Comparison of ENCODE assay signal across 32 cellular contexts in genomic region chrX:22056235-22056634, GRCh38. TPM values are rescaled to one million over a fixed set of nuclear protein-coding genes. Genes with fewer than 3 reads are reported as not detected.
DNase-seq lines count a peak whose midpoint lies in the region; ATAC-seq and TF ChIP-seq lines count a peak whose summit lies in the region.
"Had no signal": no experiment of that assay in that cellular context is flagged by ENCODE, and none has a peak within 500 bp of the region (broad histone marks: within the 10 kb centered on the region; RNA-seq: fewer than 3 reads in every experiment).

No MANE protein-coding gene starts in this region.

- TF ChIP-seq CTCF in OCI-LY3 (IDR thresholded peaks at IDR 0.05; ENCODE audit: low read depth, low read length) (no peak), Caco-2 (IDR thresholded peaks at IDR 0.05; ENCODE audit: insufficient read depth in 1 of 2, low read depth in 1 of 2, low read length in 1 of 2, severe bottlenecking in 1 of 2, unreplicated experiment in 1 of 2) (no peak)

- no peaks in the 10 kb centered on the region for H3K27me3 ChIP-seq in BLaER1
- no peaks in the 10 kb centered on the region for H3K27me3 ChIP-seq in OCI-LY3 (ENCODE audit: low read depth, low read length)
- no peaks in the 10 kb centered on the region for H3K27me3 ChIP-seq in Caco-2 (replicated peaks; ENCODE audit: control insufficient read depth, insufficient read depth, low read length)

- CTCF ChIA-PET in Caco-2 (lab: Charles Lee), result no interaction called here

- H3K27ac Mint-ChIP-seq in memory B cell (peak overlapping the region; percentile 60), Caco-2 (ENCODE audit: unreplicated experiment) (no peak overlapping the region)
- H3K27ac Mint-ChIP-seq: activated naive CD8-positive, alpha-beta T cell treated with anti-CD3 and anti-CD28 coated beads, Interleukin-2, amount 10 ng/mL, durations not matched to agents 7 days and 5 days; activated T-cell treated with anti-CD3 and anti-CD28 coated beads, Interleukin-2, amount 50 U/mL, for 24 hours; CD4-positive, alpha-beta memory T cell; effector memory CD8-positive, alpha-beta T cell; HFFc6; immature natural killer cell; nephron; stimulated activated effector memory CD8-positive, alpha-beta T cell treated with anti-CD3 and anti-CD28 coated beads, Interleukin-12 subunit alpha, Interleukin-12 subunit beta, amount 100 ng/mL, for 72 hours; T-cell had no signal

- H3K27ac ChIP-seq in BLaER1 (no peak overlapping the region; the same call in 1 of the 2 replicates), OCI-LY3 (ENCODE audit: low read length) (peak overlapping the region; percentile 29; the same call in 1 of the 2 replicates)
- H3K27ac ChIP-seq: coronary artery had no signal

- no peak for DNase-seq in memory B cell (ENCODE audit: low spot score in 2 of 2)
- no peak for DNase-seq in cardiac septum (ENCODE audit: low spot score)
- DNase-seq in GDM1 (lab: John Stamatoyannopoulos, UW), result no peak
- DNase-seq in NOMO-1 treated with dmso at 0.1 percent for 144 hours (lab: John Stamatoyannopoulos, UW; ENCODE audit: unreplicated experiment), result no peak
- DNase-seq in Caco-2, result no peak
- DNase-seq: activated gamma-delta T cell treated with Interleukin-2 at 50 U/mL for 16 hours; activated naive CD8-positive, alpha-beta T cell treated with anti-CD3 and anti-CD28 coated beads, Interleukin-2, amount 10 ng/mL, durations not matched to agents 7 days and 5 days; activated T-cell treated with anti-CD3 and anti-CD28 coated beads, Interleukin-2, amount 50 U/mL, for 24 hours; aorta; CD4-positive, alpha-beta memory T cell; effector memory CD8-positive, alpha-beta T cell; GOT3; HFFc6; immature natural killer cell; left cardiac atrium; mucosa of descending colon; NCI-H1092; NCI-H1694 treated with DMSO at 0.1 percent for 48 hours; NCI-H446; NCI-H82; RPMI8226; stimulated activated CD4-positive, alpha-beta T cell treated with anti-CD3 and anti-CD28 coated beads, Interleukin-15, amount 100 ng/mL, for 24 hours; substantia nigra; T-cell; trophoblast cell had no signal

- H3K4me1 ChIP-seq in BLaER1 (peaks cover 54% of the 10 kb centered on the region), OCI-LY3 (ENCODE audit: low read length) (peaks cover 34% of the 10 kb centered on the region), Caco-2 (no peaks in the 10 kb centered on the region)

- H3K4me3 Mint-ChIP-seq in memory B cell (peak overlapping the region; percentile 6), Caco-2 (ENCODE audit: unreplicated experiment) (no peak overlapping the region)
- H3K4me3 Mint-ChIP-seq: activated naive CD8-positive, alpha-beta T cell treated with anti-CD3 and anti-CD28 coated beads, Interleukin-2, amount 10 ng/mL, durations not matched to agents 7 days and 5 days; activated T-cell treated with anti-CD3 and anti-CD28 coated beads, Interleukin-2, amount 50 U/mL, for 24 hours; CD4-positive, alpha-beta memory T cell; effector memory CD8-positive, alpha-beta T cell; HFFc6; immature natural killer cell; nephron; stimulated activated effector memory CD8-positive, alpha-beta T cell treated with anti-CD3 and anti-CD28 coated beads, Interleukin-12 subunit alpha, Interleukin-12 subunit beta, amount 100 ng/mL, for 72 hours; T-cell had no signal

- H3K4me2 ChIP-seq in BLaER1 (0 out of 2 replicates have a peak overlapping the region, but pooled peaks have one; percentile 84), OCI-LY3 (ENCODE audit: low read length) (peak overlapping the region; percentile 27)

- no TSS peak for BruUV-seq in Caco-2 (replicated peaks; lab: Mats Ljungman, UMichigan)

- POLR2A ChIA-PET in Caco-2 (lab: Charles Lee), result no interaction called here

- H3K36me3 Mint-ChIP-seq in memory B cell (no peaks in the 10 kb centered on the region), Caco-2 (ENCODE audit: insufficient read depth, unreplicated experiment) (no peaks in the 10 kb centered on the region)
- H3K36me3 Mint-ChIP-seq: activated naive CD8-positive, alpha-beta T cell treated with anti-CD3 and anti-CD28 coated beads, Interleukin-2, amount 10 ng/mL, durations not matched to agents 7 days and 5 days; CD4-positive, alpha-beta memory T cell; immature natural killer cell; T-cell had no signal

- H3K4me3 ChIP-seq in BLaER1, result no peak overlapping the region
- no peak overlapping the region for H3K4me3 ChIP-seq in OCI-LY3 (ENCODE audit: low read length)
- no peak overlapping the region for H3K4me3 ChIP-seq in Caco-2 (ENCODE audit: low read depth, low read length)
- H3K4me3 ChIP-seq: coronary artery, lung, mucosa of descending colon had no signal

- intact Hi-C loops in cardiac septum (cut with DNase I) (no loop called here), Caco-2 (cut with micrococcal nuclease; ENCODE audit: unreplicated experiment) (no loop called here)

- H3K4me1 Mint-ChIP-seq in memory B cell (peaks cover 24% of the 10 kb centered on the region), Caco-2 (ENCODE audit: low read depth, unreplicated experiment) (peaks cover 8% of the 10 kb centered on the region)

- no peaks in the 10 kb centered on the region for H3K9me3 ChIP-seq in BLaER1
- H3K9me3 ChIP-seq in OCI-LY3 (ENCODE audit: insufficient read depth, low read length), result no peaks in the 10 kb centered on the region
- H3K9me3 ChIP-seq in Caco-2, result no peaks in the 10 kb centered on the region
- H3K9me3 ChIP-seq: mucosa of descending colon had no signal

- peak; percentile 33 for ATAC-seq in GM21360 (IDR thresholded peaks at IDR 0.05; ENCODE audit: unreplicated experiment)
- peak; percentile 83 for ATAC-seq in memory B cell (ENCODE audit: low read depth)
- ATAC-seq: effector memory CD8-positive, alpha-beta T cell; left cardiac atrium; mucosa of descending colon; stimulated activated effector memory CD8-positive, alpha-beta T cell treated with anti-CD3 and anti-CD28 coated beads, Interleukin-12 subunit alpha, Interleukin-12 subunit beta, amount 100 ng/mL, for 72 hours; T-cell had no signal

- H3K9ac ChIP-seq in BLaER1, result no peak overlapping the region
- no peak overlapping the region for H3K9ac ChIP-seq in OCI-LY3 (ENCODE audit: low read length)

- H3K27me3 Mint-ChIP-seq in memory B cell (no peaks in the 10 kb centered on the region), Caco-2 (ENCODE audit: insufficient read depth, unreplicated experiment) (no peaks in the 10 kb centered on the region)
- H3K27me3 Mint-ChIP-seq: activated naive CD8-positive, alpha-beta T cell treated with anti-CD3 and anti-CD28 coated beads, Interleukin-2, amount 10 ng/mL, durations not matched to agents 7 days and 5 days; CD4-positive, alpha-beta memory T cell; effector memory CD8-positive, alpha-beta T cell had no signal

- H3K9me3 Mint-ChIP-seq in memory B cell, result peaks cover 1% of the 10 kb centered on the region
- H3K9me3 Mint-ChIP-seq in Caco-2 (ENCODE audit: unreplicated experiment), result no peaks in the 10 kb centered on the region
- H3K9me3 Mint-ChIP-seq: activated naive CD8-positive, alpha-beta T cell treated with anti-CD3 and anti-CD28 coated beads, Interleukin-2, amount 10 ng/mL, durations not matched to agents 7 days and 5 days; activated T-cell treated with anti-CD3 and anti-CD28 coated beads, Interleukin-2, amount 50 U/mL, for 24 hours; CD4-positive, alpha-beta memory T cell; effector memory CD8-positive, alpha-beta T cell; HFFc6; immature natural killer cell; nephron; stimulated activated effector memory CD8-positive, alpha-beta T cell treated with anti-CD3 and anti-CD28 coated beads, Interleukin-12 subunit alpha, Interleukin-12 subunit beta, amount 100 ng/mL, for 72 hours; T-cell had no signal

- H4K20me1 ChIP-seq in BLaER1 (no peaks in the 10 kb centered on the region), OCI-LY3 (ENCODE audit: insufficient read depth, low read length) (no peaks in the 10 kb centered on the region)

- no peaks in the 10 kb centered on the region for H3K36me3 ChIP-seq in BLaER1
- no peaks in the 10 kb centered on the region for H3K36me3 ChIP-seq in OCI-LY3 (replicated peaks; ENCODE audit: low read depth, low read length)
- H3K36me3 ChIP-seq in Caco-2 (ENCODE audit: control insufficient read depth, insufficient read depth, low read length), result no peaks in the 10 kb centered on the region

- H3K79me2 ChIP-seq in OCI-LY3 (ENCODE audit: low read length), result no peaks in the 10 kb centered on the region

- peak overlapping the region; percentile 66; the same call in 1 of the 2 replicates for H2AFZ ChIP-seq in OCI-LY3 (ENCODE audit: low read depth, low read length)

RNA-seq across cellular contexts. Expression of gene PHEX, which starts 24.1 kb away (rescaled TPM):
- total RNA-seq in cardiac septum, result 0.11 TPM
- total RNA-seq in Caco-2 (2022), result 0.67 and 0.75 TPM in 2 replicates
